Comparison of ENCODE assay signal across 25 cellular contexts in the genomic region with DNA sequence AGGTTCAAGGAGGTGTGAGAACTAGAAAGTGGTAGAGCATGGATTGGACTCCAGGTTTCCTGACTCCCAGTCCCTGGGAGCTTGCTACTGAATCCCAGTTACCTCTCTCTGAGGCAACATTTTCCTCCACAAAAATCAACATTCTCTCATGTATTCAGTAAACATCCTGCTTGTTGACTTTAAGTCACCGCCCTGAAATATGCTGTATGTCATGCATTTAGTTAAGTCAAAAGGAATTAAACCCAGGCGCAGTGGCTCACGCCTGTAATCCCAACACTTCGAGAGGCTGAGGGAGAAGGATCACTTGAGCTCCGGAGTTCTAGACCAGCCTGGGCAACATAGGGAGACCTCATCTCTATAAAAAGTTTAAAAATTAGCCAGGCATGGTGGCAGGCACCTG. TPM values are rescaled to one million over a fixed set of nuclear protein-coding genes. Genes with fewer than 3 reads are reported as not detected.
"Had no signal": no experiment of that assay in that cellular context is flagged by ENCODE, and none has a peak within 500 bp of the region (broad histone marks: within the 10 kb centered on the region; RNA-seq: fewer than 3 reads in every experiment).

No MANE protein-coding gene starts in this region.

- H3K27ac Mint-ChIP-seq: activated naive CD4-positive, alpha-beta T cell treated with anti-CD3 and anti-CD28 coated beads for 36 hours; activated naive CD8-positive, alpha-beta T cell treated with anti-CD3 and anti-CD28 coated beads, Interleukin-2, amount 10 ng/mL, durations not matched to agents 7 days and 5 days; endodermal cell; mesothelial cell of epicardium; natural killer cell; T-helper 17 cell had no signal

- H3K4me3 Mint-ChIP-seq: activated naive CD4-positive, alpha-beta T cell treated with anti-CD3 and anti-CD28 coated beads for 36 hours; activated naive CD8-positive, alpha-beta T cell treated with anti-CD3 and anti-CD28 coated beads, Interleukin-2, amount 10 ng/mL, durations not matched to agents 7 days and 5 days; endodermal cell; mesothelial cell of epicardium; natural killer cell; T-helper 17 cell had no signal

- ATAC-seq: heart right ventricle, natural killer cell, T-helper 17 cell had no signal

- H3K9me3 Mint-ChIP-seq: activated naive CD4-positive, alpha-beta T cell treated with anti-CD3 and anti-CD28 coated beads for 36 hours; activated naive CD8-positive, alpha-beta T cell treated with anti-CD3 and anti-CD28 coated beads, Interleukin-2, amount 10 ng/mL, durations not matched to agents 7 days and 5 days; endodermal cell; mesothelial cell of epicardium; natural killer cell had no signal

- H3K36me3 Mint-ChIP-seq: activated naive CD8-positive, alpha-beta T cell treated with anti-CD3 and anti-CD28 coated beads, Interleukin-2, amount 10 ng/mL, durations not matched to agents 7 days and 5 days; mesothelial cell of epicardium; natural killer cell had no signal

- DNase-seq: activated CD4-positive, alpha-beta T cell treated with anti-CD3 and anti-CD28 coated beads for 4 hours; activated CD4-positive, alpha-beta T cell treated with anti-CD3 and anti-CD28 coated beads, Interleukin-2, amount 50 U/mL, for 48 hours; activated CD4-positive, CD25-positive, alpha-beta regulatory T cell; activated naive CD4-positive, alpha-beta T cell treated with anti-CD3 and anti-CD28 coated beads for 36 hours; activated naive CD8-positive, alpha-beta T cell treated with anti-CD3 and anti-CD28 coated beads, Interleukin-2, amount 10 ng/mL, durations not matched to agents 7 days and 5 days; activated T-cell treated with anti-CD3 and anti-CD28 coated beads, Interleukin-2, amount 50 U/mL, for 48 hours; amniotic stem cell; cerebellar nuclear complex; cortex of kidney; endodermal cell; foreskin fibroblast; heart right ventricle; left ventricle myocardium inferior; natural killer cell; ovary; spleen; stimulated activated CD4-positive, alpha-beta T cell treated with anti-CD3 and anti-CD28 coated beads, Interleukin-4, amount 100 ng/mL, for 1 hour; stimulated activated naive CD4-positive, alpha-beta T cell treated with Interleukin-2 at 50 U/mL for 16 hours; T-helper 17 cell; upper lobe of left lung had no signal

- H3K27ac ChIP-seq: breast epithelium, epithelial cell of prostate, heart right ventricle, left ventricle myocardium inferior, ovary, prostate gland, spleen, thoracic aorta, upper lobe of left lung had no signal

RNA-seq across cellular contexts. Expression of a gene that starts 3.8 kb away (rescaled TPM):
- total RNA-seq: activated naive CD4-positive, alpha-beta T cell treated with anti-CD3 and anti-CD28 coated beads for 36 hours; activated naive CD8-positive, alpha-beta T cell treated with anti-CD3 and anti-CD28 coated beads, Interleukin-2, amount 10 ng/mL, durations not matched to agents 7 days and 5 days; natural killer cell; T-helper 17 cell had no signal
